Comparison of ENCODE assay signal across 8 cellular contexts in genomic region chr11:2383823-2384722, GRCh38. TPM values are rescaled to one million over a fixed set of nuclear protein-coding genes. Genes with fewer than 3 reads are reported as not detected.
DNase-seq lines count a peak whose midpoint lies in the region; ATAC-seq, FAIRE-seq and TF ChIP-seq lines count a peak whose summit lies in the region.

No MANE protein-coding gene starts in this region.

- peak; percentile 49 for DNase-seq in NCI-H226
- no peak for DNase-seq in endothelial cell of umbilical vein (ENCODE audit: low read depth, low spot score)
- DNase-seq in ovary: peak in 3 of 5 donors; percentile 20 to 74 (median 33)
- DNase-seq in amniotic stem cell (lab: John Stamatoyannopoulos, UW): no peak
- DNase-seq in neural progenitor cell (ENCODE audit: low spot score): no peak
- DNase-seq in NCI-H128 (lab: John Stamatoyannopoulos, UW; ENCODE audit: unreplicated experiment): no peak

- no peaks in the 10 kb centered on the region for H3K9me2 ChIP-seq in DOHH2 (replicated peaks; ENCODE audit: control insufficient read depth, low read length)

- H3F3A ChIP-seq in DOHH2 (ENCODE audit: control insufficient read depth, insufficient read depth) (peaks cover 50% of the 10 kb centered on the region), neural progenitor cell (ENCODE audit: low read depth) (no peaks in the 10 kb centered on the region)

- H3K79me2 ChIP-seq in DOHH2 (ENCODE audit: control insufficient read depth, low read length): peaks cover 93% of the 10 kb centered on the region
- peaks cover 96% of the 10 kb centered on the region for H3K79me2 ChIP-seq in endothelial cell of umbilical vein (ENCODE audit: control insufficient read depth, insufficient read depth, low read length)
- peaks cover 96% of the 10 kb centered on the region for H3K79me2 ChIP-seq in neural progenitor cell (ENCODE audit: low read depth)

- H3K9ac ChIP-seq in endothelial cell of umbilical vein (replicated peaks; ENCODE audit: extremely low read depth, insufficient read depth, low read length) (no peak overlapping the region), neural progenitor cell (no peak overlapping the region)

- H3K27ac Mint-ChIP-seq in neural progenitor cell: no peak overlapping the region

- no peak for TF ChIP-seq POLR2A in endothelial cell of umbilical vein (IDR thresholded peaks at IDR 0.05; ENCODE audit: low read depth, low read length)
- TF ChIP-seq POLR2A in ovary (IDR thresholded peaks at IDR 0.05): no peak

- no peaks in the 10 kb centered on the region for H3K9me1 ChIP-seq in endothelial cell of umbilical vein (replicated peaks; ENCODE audit: control insufficient read depth, extremely low read depth, insufficient read depth, low read length)

- H3K4me3 ChIP-seq in DOHH2 (ENCODE audit: low read length) (peak overlapping the region; percentile 87), endothelial cell of umbilical vein (replicated peaks in 1 of 3; ENCODE audit: insufficient read depth in 1 of 3, low read depth in 1 of 3, low read length in 3 of 3) (no peak overlapping the region), ovary (peak overlapping the region; percentile 3), neural progenitor cell (no peak overlapping the region)

- dilution Hi-C loops in endothelial cell of umbilical vein (cut with MboI; ENCODE audit: extremely low pct_ligation_motif_present, low sequenced_read_pairs): no loop called here

- H3K27me3 ChIP-seq in DOHH2 (ENCODE audit: control insufficient read depth, low read length) (no peaks in the 10 kb centered on the region), endothelial cell of umbilical vein (ENCODE audit: control insufficient read depth in 2 of 2, insufficient read depth in 2 of 2, low read length in 2 of 2) (no peaks in the 10 kb centered on the region), ovary (no peaks in the 10 kb centered on the region), neural progenitor cell (no peaks in the 10 kb centered on the region)

- H3K36me3 Mint-ChIP-seq in neural progenitor cell: peaks cover 2% of the 10 kb centered on the region

- H3K27ac ChIP-seq in DOHH2 (ENCODE audit: low read depth, low read length): peak overlapping the region; percentile 100
- H3K27ac ChIP-seq in endothelial cell of umbilical vein (ENCODE audit: insufficient read depth, low read depth, low read length): peak overlapping the region; percentile 91
- H3K27ac ChIP-seq in ovary: peak overlapping the region; percentile 62 to 66
- H3K27ac ChIP-seq in neural progenitor cell: no peak overlapping the region

- H2AFZ ChIP-seq in endothelial cell of umbilical vein (ENCODE audit: low read depth, low read length) (no peak overlapping the region), neural progenitor cell (replicated peaks) (no peak overlapping the region)

- no peak for TF ChIP-seq CTCF in DOHH2 (IDR thresholded peaks at IDR 0.05; ENCODE audit: low read depth, low read length, poor library complexity, severe bottlenecking)
- TF ChIP-seq CTCF in endothelial cell of umbilical vein (IDR thresholded peaks at IDR 0.05; ENCODE audit: extremely low read depth in 1 of 2, insufficient read depth in 1 of 2, low read depth in 1 of 2, low read length in 2 of 2): no peak
- TF ChIP-seq CTCF in ovary (IDR thresholded peaks at IDR 0.05): no peak
- TF ChIP-seq CTCF in neural progenitor cell (IDR thresholded peaks at IDR 0.05): no peak

- no peaks in the 10 kb centered on the region for H3K9me3 Mint-ChIP-seq in neural progenitor cell

- H3K27me3 Mint-ChIP-seq in neural progenitor cell (ENCODE audit: insufficient read depth, low read depth): no peaks in the 10 kb centered on the region

- H3K36me3 ChIP-seq in DOHH2 (ENCODE audit: control insufficient read depth, low read length) (peaks cover 85% of the 10 kb centered on the region), endothelial cell of umbilical vein (ENCODE audit: control insufficient read depth in 2 of 2, extremely low read depth in 1 of 2, insufficient read depth in 2 of 2, low read length in 2 of 2) (peaks cover 2 to 4% of the 10 kb centered on the region in 2 experiments), ovary (no peaks in the 10 kb centered on the region), neural progenitor cell (no peaks in the 10 kb centered on the region)

- CTCF ChIA-PET in endothelial cell of umbilical vein (lab: Charles Lee): interaction anchor here (1.6 kb wide), 1 partner anchor 16 kb away, joined by 18 read pairs; the partner anchor contains the start of gene TSSC4

- FAIRE-seq in endothelial cell of umbilical vein (lab: Jason Lieb, UNC): no peak

- WGBS in ovary, 3 donors: 27 to 29% (median 28%) methylated on average over 19 to 32 of the region's 32 CpGs

- no peak for ATAC-seq in HG03159 (IDR thresholded peaks at IDR 0.05; ENCODE audit: unreplicated experiment)

- H3K4me3 Mint-ChIP-seq in neural progenitor cell: no peak overlapping the region

- POLR2A ChIA-PET in endothelial cell of umbilical vein (lab: Charles Lee): no interaction called here

- TF ChIP-seq EP300 in ovary (IDR thresholded peaks at IDR 0.05): no peak

- H3K9me3 ChIP-seq in DOHH2 (ENCODE audit: control insufficient read depth, insufficient read depth, low read length) (no peaks in the 10 kb centered on the region), endothelial cell of umbilical vein (replicated peaks; ENCODE audit: control insufficient read depth, insufficient read depth, low read length) (no peaks in the 10 kb centered on the region), ovary (no peaks in the 10 kb centered on the region), neural progenitor cell (ENCODE audit: low read depth) (no peaks in the 10 kb centered on the region)

- peaks cover 31% of the 10 kb centered on the region for H4K20me1 ChIP-seq in DOHH2 (ENCODE audit: control insufficient read depth, insufficient read depth, low read depth, low read length)
- peaks cover 2% of the 10 kb centered on the region for H4K20me1 ChIP-seq in endothelial cell of umbilical vein (replicated peaks; ENCODE audit: control insufficient read depth, extremely low read depth, insufficient read depth, low read length)
- peaks cover 97% of the 10 kb centered on the region for H4K20me1 ChIP-seq in neural progenitor cell (ENCODE audit: low read depth)

- H3K4me1 ChIP-seq in DOHH2 (ENCODE audit: control insufficient read depth, low read length) (peaks cover 95% of the 10 kb centered on the region), endothelial cell of umbilical vein (ENCODE audit: control insufficient read depth, extremely low read depth, insufficient read depth, low read length) (peaks cover 53% of the 10 kb centered on the region), ovary (ENCODE audit: insufficient read depth) (peaks cover 65% of the 10 kb centered on the region), neural progenitor cell (peaks cover 13% of the 10 kb centered on the region)

- H3K4me2 ChIP-seq in DOHH2 (ENCODE audit: low read length): peak overlapping the region; percentile 89
- no peak overlapping the region for H3K4me2 ChIP-seq in endothelial cell of umbilical vein (ENCODE audit: insufficient read depth, low read length)
- no peak overlapping the region for H3K4me2 ChIP-seq in neural progenitor cell

- peaks cover 21% of the 10 kb centered on the region for H3K4me1 Mint-ChIP-seq in neural progenitor cell

- no TSS peak for BruUV-seq in endothelial cell of umbilical vein (replicated peaks; lab: Mats Ljungman, UMichigan)

- intact Hi-C loops in endothelial cell of umbilical vein (cut with micrococcal nuclease): loop anchor here (1.0 kb wide), 1 partner anchor 16 kb away; the partner anchor contains the start of gene TSSC4
- intact Hi-C loops in ovary (cut with DNase I): loop anchor here in 2 of 4 donors (5.0 kb wide), 2 partner anchors 72 to 77 kb away; no protein-coding TSS in a partner anchor

TF ChIP-seq in endothelial cell of umbilical vein, 7 proteins besides CTCF, POLR2A, EP300 and RAD21:
- TF ChIP-seq GATA2 (IDR thresholded peaks at IDR 0.05; ENCODE audit: insufficient read depth, insufficient read length, low read depth, low read length): no peak
- no peak for TF ChIP-seq EZH2 (IDR thresholded peaks at IDR 0.05; ENCODE audit: borderline replicate concordance, low read depth, low read length, severe bottlenecking)
- TF ChIP-seq MYC (IDR thresholded peaks at IDR 0.05; ENCODE audit: low read depth, low read length): no peak
- TF ChIP-seq MAX (IDR thresholded peaks at IDR 0.05; ENCODE audit: insufficient read depth, insufficient read length): no peak
- TF ChIP-seq FOS (IDR thresholded peaks at IDR 0.05; ENCODE audit: borderline replicate concordance, insufficient read depth, low read length): no peak
- TF ChIP-seq POLR2AphosphoS5 (IDR thresholded peaks at IDR 0.05; ENCODE audit: insufficient read depth, low read depth, low read length): no peak
- TF ChIP-seq JUN (IDR thresholded peaks at IDR 0.05; ENCODE audit: borderline replicate concordance, insufficient read depth, insufficient read length, low read depth): no peak
TF ChIP-seq in endothelial cell of umbilical vein: peak in this region for 0.

RNA-seq across cellular contexts. Expression of gene CD81, which starts 7.0 kb away (rescaled TPM):
- total RNA-seq in endothelial cell of umbilical vein: 409 and 445 TPM in 2 replicates
- polyA plus RNA-seq in endothelial cell of umbilical vein: 641 and 802 TPM in 2 replicates
- polyA plus RNA-seq in endothelial cell of umbilical vein (2011; cell fraction: cytosol; rRNA removed): 406 and 474 TPM in 2 replicates
- polyA plus RNA-seq in endothelial cell of umbilical vein (2011; cell fraction: nucleus; rRNA removed): 199 and 205 TPM in 2 replicates
- polyA plus RNA-seq in endothelial cell of umbilical vein (2012): 516 and 727 TPM in 2 replicates
- polyA minus RNA-seq in endothelial cell of umbilical vein: 404 and 450 TPM in 2 replicates
- 53.1 TPM for polyA minus RNA-seq in endothelial cell of umbilical vein (2011; cell fraction: cytosol; rRNA and poly(A)+ RNA removed)
- 58.3 and 65.3 TPM in 2 replicates for polyA minus RNA-seq in endothelial cell of umbilical vein (2011; cell fraction: nucleus; rRNA and poly(A)+ RNA removed)
- total RNA-seq in ovary: 100 to 1,000 TPM; 206 to 723 (median 541) TPM
- 100 to 1,000 TPM; 365 to 661 TPM for polyA plus RNA-seq in ovary
- total RNA-seq in neural progenitor cell (ENCODE audit: low replicate concordance): 87.6 and 181 TPM in 2 replicates

RNA-seq across cellular contexts. Expression of gene TSSC4, which starts 16.5 kb away (rescaled TPM):
- total RNA-seq in endothelial cell of umbilical vein (59.6 and 61.9 TPM in 2 replicates), ovary (10 to 100 TPM; 37.1 to 73.4 (median 49.4) TPM), neural progenitor cell (ENCODE audit: low replicate concordance) (11.1 and 30.2 TPM in 2 replicates)
- polyA plus RNA-seq in endothelial cell of umbilical vein (42.7 and 53.4 TPM in 2 replicates), ovary (10 to 100 TPM in 1 of 2 donors, 1 to 10 TPM in 1; 1.3 to 41.7 TPM)
- polyA plus RNA-seq in endothelial cell of umbilical vein (2011; cell fraction: cytosol; rRNA removed): 18.3 and 31.5 TPM in 2 replicates
- 49.2 and 51.9 TPM in 2 replicates for polyA plus RNA-seq in endothelial cell of umbilical vein (2011; cell fraction: nucleus; rRNA removed)
- 32.6 and 42.6 TPM in 2 replicates for polyA plus RNA-seq in endothelial cell of umbilical vein (2012)
- 20.5 and 25.8 TPM in 2 replicates for polyA minus RNA-seq in endothelial cell of umbilical vein
- polyA minus RNA-seq in endothelial cell of umbilical vein (2011; cell fraction: cytosol; rRNA and poly(A)+ RNA removed): 15.2 TPM
- 24.1 and 48.8 TPM in 2 replicates for polyA minus RNA-seq in endothelial cell of umbilical vein (2011; cell fraction: nucleus; rRNA and poly(A)+ RNA removed)

Comparison
In these comparisons a context has a peak if more than half of its experiments do, and no peak if none do; other contexts are left out.
1. H3K4me3 ChIP-seq: peak in DOHH2 (single experiment) and ovary (single experiment); none in endothelial cell of umbilical vein (0 of 3) and neural progenitor cell (single experiment).
2. DNase-seq: peak in NCI-H226 (single experiment) and ovary (3 of 5); none in endothelial cell of umbilical vein (single experiment), amniotic stem cell (single experiment), neural progenitor cell (single experiment) and NCI-H128 (single experiment).